ENCODE assay signal across 18 cellular contexts in the genomic region with DNA sequence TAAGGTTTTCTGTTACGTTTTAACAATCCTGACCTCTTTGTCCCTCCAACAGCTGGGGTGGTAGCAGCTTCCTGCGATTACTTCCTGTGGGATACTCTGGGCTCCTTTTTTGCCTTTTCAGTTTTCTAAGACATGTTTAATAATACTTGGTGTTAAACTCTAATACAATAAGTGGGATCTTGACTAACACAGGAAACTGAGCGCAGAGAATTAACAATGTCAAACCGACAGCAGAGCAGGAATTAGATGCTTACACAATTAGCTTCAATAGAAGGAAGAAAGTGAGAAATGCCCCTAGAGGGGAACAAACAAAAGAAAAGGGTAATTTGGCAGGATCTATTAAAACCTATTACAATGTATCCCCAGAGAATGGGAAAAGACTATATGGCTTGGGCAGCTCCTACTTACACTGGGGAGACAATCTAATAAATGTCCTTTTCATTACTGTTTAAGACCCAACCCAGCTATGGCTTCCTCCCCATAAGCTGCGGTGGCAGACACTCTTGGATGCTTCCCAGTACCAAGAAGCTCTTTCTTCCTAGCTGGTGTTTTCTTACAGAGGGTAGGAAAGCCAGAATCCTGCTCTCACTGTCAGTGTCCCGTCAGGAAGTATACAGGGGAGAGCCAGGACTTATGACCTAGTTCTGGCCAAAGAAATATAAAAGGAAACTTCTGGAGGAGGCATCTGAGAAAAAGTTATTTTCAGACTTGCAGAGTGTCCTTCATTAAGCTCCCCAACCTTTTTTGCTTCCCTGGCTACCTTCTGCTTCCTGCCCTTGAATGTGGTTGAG.
DNase-seq lines count a peak whose midpoint lies in the region; ATAC-seq, FAIRE-seq and TF ChIP-seq lines count a peak whose summit lies in the region.
"Had no signal": no experiment of that assay in that cellular context is flagged by ENCODE, and none has a peak within 500 bp of the region (broad histone marks: within the 10 kb centered on the region; RNA-seq: fewer than 3 reads in every experiment).

No MANE protein-coding gene starts in this region.

- H3K36me3 Mint-ChIP-seq in stimulated activated memory B cell treated with anti-CD40 and anti-IgM and Interleukin-4, amounts not matched to agents 10 μg/mL and 1 μg/mL and 100 μg/mL, for 72 hours = no peaks in the 10 kb centered on the region
- no peaks in the 10 kb centered on the region for H3K36me3 Mint-ChIP-seq in immature natural killer cell
- H3K36me3 Mint-ChIP-seq: CD8-positive, alpha-beta T cell had no signal

- H3K9me2 ChIP-seq in Loucy (replicated peaks; ENCODE audit: low read depth, low read length) = no peaks in the 10 kb centered on the region

- no peak overlapping the region for H3K4me3 Mint-ChIP-seq in stimulated activated memory B cell treated with anti-CD40 and anti-IgM and Interleukin-4, amounts not matched to agents 10 μg/mL and 1 μg/mL and 100 μg/mL, for 72 hours
- no peak overlapping the region for H3K4me3 Mint-ChIP-seq in immature natural killer cell
- H3K4me3 Mint-ChIP-seq: B cell; CD8-positive, alpha-beta T cell had no signal

- H3K4me3 ChIP-seq in BLaER1 = no peak overlapping the region; the same call in 1 of the 2 replicates
- peak overlapping the region; percentile 58 for H3K4me3 ChIP-seq in Loucy (ENCODE audit: low read length, poor library complexity, severe bottlenecking)
- H3K4me3 ChIP-seq in endothelial cell of umbilical vein (replicated peaks in 1 of 3; ENCODE audit: insufficient read depth in 1 of 3, low read depth in 1 of 3, low read length in 3 of 3) = no peak overlapping the region
- H3K4me3 ChIP-seq in neuron (ENCODE audit: low read length) = no peak overlapping the region
- H3K4me3 ChIP-seq: SJCRH30 had no signal

- DNase-seq in endothelial cell of umbilical vein (ENCODE audit: low read depth, low spot score) (peak; percentile 53), immature natural killer cell (no peak)
- DNase-seq: ACHN; CD8-positive, alpha-beta T cell; DMS79 treated with DMSO at 0.1 percent for 48 hours; GDM1; GOT3; NCI-H2029; NCI-H510A treated with DMSO at 0.1 percent for 48 hours had no signal

- peaks cover 18% of the 10 kb centered on the region for H3K4me1 ChIP-seq in BLaER1
- H3K4me1 ChIP-seq in Loucy (ENCODE audit: insufficient read depth, low read length, poor library complexity, severe bottlenecking) = peaks cover 26% of the 10 kb centered on the region
- peaks cover 11% of the 10 kb centered on the region for H3K4me1 ChIP-seq in endothelial cell of umbilical vein (ENCODE audit: control insufficient read depth, extremely low read depth, insufficient read depth, low read length)
- peaks cover under 1% of the 10 kb centered on the region for H3K4me1 ChIP-seq in neuron (ENCODE audit: insufficient read depth, low read length)

- H3F3A ChIP-seq in Loucy (ENCODE audit: low read depth) = peaks cover 6% of the 10 kb centered on the region; the same call in 1 of the 2 replicates

- no peak for TF ChIP-seq POLR2A in endothelial cell of umbilical vein (IDR thresholded peaks at IDR 0.05; ENCODE audit: low read depth, low read length)

- ATAC-seq in stimulated activated memory B cell treated with anti-CD40 and anti-IgM and Interleukin-4, amounts not matched to agents 10 μg/mL and 1 μg/mL and 100 μg/mL, for 72 hours = no peak
- no peak for ATAC-seq in GM21786 (IDR thresholded peaks at IDR 0.05; ENCODE audit: unreplicated experiment)
- ATAC-seq: CD8-positive, alpha-beta T cell had no signal

- peak overlapping the region; percentile 66 for H3K4me2 ChIP-seq in BLaER1
- H3K4me2 ChIP-seq in Loucy (ENCODE audit: low read depth, low read length, poor library complexity, severe bottlenecking) = peak overlapping the region; percentile 81
- peak overlapping the region; percentile 16 for H3K4me2 ChIP-seq in endothelial cell of umbilical vein (ENCODE audit: insufficient read depth, low read length)

- H3K9me1 ChIP-seq in endothelial cell of umbilical vein (replicated peaks; ENCODE audit: control insufficient read depth, extremely low read depth, insufficient read depth, low read length) = no peaks in the 10 kb centered on the region

- no peak overlapping the region for H3K9ac ChIP-seq in BLaER1
- peak overlapping the region; percentile 66 for H3K9ac ChIP-seq in Loucy (ENCODE audit: low read depth, low read length, poor library complexity, severe bottlenecking)
- no peak overlapping the region for H3K9ac ChIP-seq in endothelial cell of umbilical vein (replicated peaks; ENCODE audit: extremely low read depth, insufficient read depth, low read length)

- H3K27ac Mint-ChIP-seq in stimulated activated memory B cell treated with anti-CD40 and anti-IgM and Interleukin-4, amounts not matched to agents 10 μg/mL and 1 μg/mL and 100 μg/mL, for 72 hours = no peak overlapping the region
- H3K27ac Mint-ChIP-seq in immature natural killer cell = no peak overlapping the region
- H3K27ac Mint-ChIP-seq: B cell; CD8-positive, alpha-beta T cell had no signal

- POLR2A ChIA-PET in endothelial cell of umbilical vein (lab: Charles Lee) = interaction anchor here (0.6 kb wide), 1 partner anchor 359 kb away, joined by 3 read pairs; no protein-coding TSS in a partner anchor

- CTCF ChIA-PET in endothelial cell of umbilical vein (lab: Charles Lee) = interaction anchor here (0.7 to 2.1 kb wide), 13 partner anchors 10 to 534 kb away, joined by 3 to 9 read pairs (median 4); no protein-coding TSS in a partner anchor

- dilution Hi-C loops in endothelial cell of umbilical vein (cut with MboI; ENCODE audit: extremely low pct_ligation_motif_present, low sequenced_read_pairs) = loop anchor here (25.0 kb wide), 1 partner anchor 417 kb away; no protein-coding TSS in a partner anchor

- H3K9me3 ChIP-seq in BLaER1 (peaks cover 9% of the 10 kb centered on the region; the same call in 1 of the 2 replicates), Loucy (ENCODE audit: insufficient read depth, low read depth, low read length) (no peaks in the 10 kb centered on the region), endothelial cell of umbilical vein (replicated peaks; ENCODE audit: control insufficient read depth, insufficient read depth, low read length) (no peaks in the 10 kb centered on the region), neuron (ENCODE audit: low read length) (no peaks in the 10 kb centered on the region)
- H3K9me3 ChIP-seq: SJCRH30 had no signal

- H2AFZ ChIP-seq in Loucy (ENCODE audit: low read length) (peak overlapping the region; percentile 67), endothelial cell of umbilical vein (ENCODE audit: low read depth, low read length) (no peak overlapping the region), neuron (ENCODE audit: low read depth, low read length) (peak overlapping the region; percentile 37)

- H3K79me2 ChIP-seq in Loucy (ENCODE audit: insufficient read depth, low read length) (no peaks in the 10 kb centered on the region), endothelial cell of umbilical vein (ENCODE audit: control insufficient read depth, insufficient read depth, low read length) (no peaks in the 10 kb centered on the region)

- H3K36me3 ChIP-seq in BLaER1 (no peaks in the 10 kb centered on the region), Loucy (ENCODE audit: insufficient read depth, low read length) (no peaks in the 10 kb centered on the region; the same call in 1 of the 2 replicates), endothelial cell of umbilical vein (ENCODE audit: control insufficient read depth in 2 of 2, extremely low read depth in 1 of 2, insufficient read depth in 2 of 2, low read length in 2 of 2) (no peaks in the 10 kb centered on the region), neuron (ENCODE audit: insufficient read depth, low read length) (no peaks in the 10 kb centered on the region)
- H3K36me3 ChIP-seq: SJCRH30 had no signal

- H3K4me1 Mint-ChIP-seq in stimulated activated memory B cell treated with anti-CD40 and anti-IgM and Interleukin-4, amounts not matched to agents 10 μg/mL and 1 μg/mL and 100 μg/mL, for 72 hours = no peaks in the 10 kb centered on the region
- H3K4me1 Mint-ChIP-seq in immature natural killer cell = peaks cover 0 to 3% of the 10 kb centered on the region in 2 donors
- H3K4me1 Mint-ChIP-seq: B cell had no signal

- peak; percentile 77 for FAIRE-seq in endothelial cell of umbilical vein (lab: Jason Lieb, UNC)
- FAIRE-seq: D721Med, GM12892 had no signal

- no peaks in the 10 kb centered on the region for H3K9me3 Mint-ChIP-seq in stimulated activated memory B cell treated with anti-CD40 and anti-IgM and Interleukin-4, amounts not matched to agents 10 μg/mL and 1 μg/mL and 100 μg/mL, for 72 hours
- H3K9me3 Mint-ChIP-seq in immature natural killer cell = no peaks in the 10 kb centered on the region

- peaks cover 35% of the 10 kb centered on the region for H3K27me3 Mint-ChIP-seq in stimulated activated memory B cell treated with anti-CD40 and anti-IgM and Interleukin-4, amounts not matched to agents 10 μg/mL and 1 μg/mL and 100 μg/mL, for 72 hours
- peaks cover 1 to 6% (median 6%) of the 10 kb centered on the region in 3 donors for H3K27me3 Mint-ChIP-seq in immature natural killer cell (ENCODE audit: low read depth in 3 of 3)

- H3K27me3 ChIP-seq in BLaER1 = no peaks in the 10 kb centered on the region
- no peaks in the 10 kb centered on the region for H3K27me3 ChIP-seq in Loucy (ENCODE audit: insufficient read depth, low read length, poor library complexity, severe bottlenecking)
- H3K27me3 ChIP-seq in endothelial cell of umbilical vein (ENCODE audit: control insufficient read depth in 2 of 2, insufficient read depth in 2 of 2, low read length in 2 of 2) = peaks cover 0 to 2% of the 10 kb centered on the region in 2 experiments
- no peaks in the 10 kb centered on the region for H3K27me3 ChIP-seq in neuron (ENCODE audit: insufficient read depth, low read length)
- H3K27me3 ChIP-seq: SJCRH30 had no signal

- TF ChIP-seq CTCF in Loucy (conservative IDR thresholded peaks at IDR 0.05; ENCODE audit: low read length) (no peak), endothelial cell of umbilical vein (IDR thresholded peaks at IDR 0.05; ENCODE audit: extremely low read depth in 1 of 2, insufficient read depth in 1 of 2, low read depth in 1 of 2, low read length in 2 of 2) (no peak)

- intact Hi-C loops in endothelial cell of umbilical vein (cut with micrococcal nuclease) = no loop called here

- H3K27ac ChIP-seq in BLaER1 = peak overlapping the region; percentile 18; the same call in 1 of the 2 replicates
- H3K27ac ChIP-seq in endothelial cell of umbilical vein (ENCODE audit: insufficient read depth, low read depth, low read length) = peak overlapping the region; percentile 21
- H3K27ac ChIP-seq: SJCRH30 had no signal

- BruUV-seq in endothelial cell of umbilical vein (replicated peaks; lab: Mats Ljungman, UMichigan) = no TSS peak

- H4K20me1 ChIP-seq in BLaER1 = no peaks in the 10 kb centered on the region
- H4K20me1 ChIP-seq in Loucy (ENCODE audit: insufficient read depth, low read length, poor library complexity, severe bottlenecking) = no peaks in the 10 kb centered on the region
- no peaks in the 10 kb centered on the region for H4K20me1 ChIP-seq in endothelial cell of umbilical vein (replicated peaks; ENCODE audit: control insufficient read depth, extremely low read depth, insufficient read depth, low read length)

TF ChIP-seq in endothelial cell of umbilical vein, 7 proteins besides CTCF, POLR2A, EP300 and RAD21 (continues in another document):
- TF ChIP-seq MYC (IDR thresholded peaks at IDR 0.05; ENCODE audit: low read depth, low read length) (no peak), JUN (IDR thresholded peaks at IDR 0.05; ENCODE audit: borderline replicate concordance, insufficient read depth, insufficient read length, low read depth) (no peak), EZH2 (IDR thresholded peaks at IDR 0.05; ENCODE audit: borderline replicate concordance, low read depth, low read length, severe bottlenecking) (no peak)

Comparison
In these comparisons a context has a peak if more than half of its experiments do, and no peak if none do; other contexts are left out.
1. H3K4me2 ChIP-seq: peak in every context shown above with its lines; median percentile 81 in Loucy; 66 in BLaER1; 16 in endothelial cell of umbilical vein.